In the genomic region with DNA sequence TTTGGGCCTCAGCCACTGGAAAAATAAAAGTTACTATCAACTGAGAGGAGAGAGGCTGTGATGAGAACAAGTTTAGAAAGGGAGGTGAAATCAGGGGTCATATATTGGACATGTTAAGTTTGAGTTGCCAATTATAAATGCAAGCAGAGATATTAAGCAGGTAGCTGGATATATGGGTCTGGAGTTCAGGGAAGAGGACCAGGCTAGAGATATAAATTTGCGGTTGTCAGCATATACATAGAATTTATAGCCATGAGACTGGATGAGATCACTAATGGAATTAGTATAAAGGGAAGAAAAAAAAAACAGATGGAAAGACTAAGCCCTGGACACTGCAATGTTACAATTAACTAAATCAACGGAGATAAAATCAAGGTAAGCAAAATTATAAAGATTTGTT, we compare ENCODE assay signal across 7 cellular contexts.
"Had no signal": no experiment of that assay in that cellular context is flagged by ENCODE, and none has a peak within 500 bp of the region (broad histone marks: within the 10 kb centered on the region; RNA-seq: fewer than 3 reads in every experiment).

No MANE protein-coding gene starts in this region.

- DNase-seq: H9, HCEC 1CT, KBM-7 had no signal

- H3K27ac ChIP-seq: HL-60 had no signal

- ATAC-seq: GM23338 had no signal

- H3K4me2 ChIP-seq: GM23338 had no signal

- H3K4me3 ChIP-seq: GM23338 had no signal

- FAIRE-seq: H1, H54 had no signal
